ENCODE assay signal across 9 cellular contexts in genomic region chr14:92041203-92041602, GRCh38. TPM values are rescaled to one million over a fixed set of nuclear protein-coding genes. Genes with fewer than 3 reads are reported as not detected.
A peak's percentile ranks its signal among the peaks of the same experiment; 100 is the strongest.
DNase-seq lines count a peak whose midpoint lies in the region; ATAC-seq and TF ChIP-seq lines count a peak whose summit lies in the region.
"Had no signal": no experiment of that assay in that cellular context is flagged by ENCODE, and none has a peak within 500 bp of the region (broad histone marks: within the 10 kb centered on the region; RNA-seq: fewer than 3 reads in every experiment).

No MANE protein-coding gene starts in this region.

- in situ Hi-C loops in Panc1 (cut with HindIII; ENCODE audit: low pct_unique_long_range_greater_than_20kb, low sequenced_read_pairs) = no loop called here

- CTCF ChIA-PET in Panc1 (lab: Charles Lee) = no interaction called here

- H3K4me3 ChIP-seq in Panc1 (ENCODE audit: low read depth in 2 of 2, low read length in 2 of 2) (peak overlapping the region; percentile 86 to 87), rectal smooth muscle tissue (ENCODE audit: low read length) (peak overlapping the region; percentile 97)

- peak; percentile 46 for DNase-seq in NCI-H2171 treated with DMSO at 0.1 percent for 48 hours (lab: John Stamatoyannopoulos, UW)
- DNase-seq in NCI-H2171 (lab: John Stamatoyannopoulos, UW) = no peak
- DNase-seq in Panc1 (ENCODE audit: low read depth, low spot score) = no peak
- no peak for DNase-seq in epithelial cell of prostate (ENCODE audit: low read depth, low spot score)
- DNase-seq in OCI-M2 (lab: John Stamatoyannopoulos, UW; ENCODE audit: unreplicated experiment) = no peak
- no peak for DNase-seq in NCI-H524 treated with DMSO at 0.1 percent for 48 hours (lab: John Stamatoyannopoulos, UW)
- DNase-seq: NCI-H1436 had no signal

- H3K27ac ChIP-seq in Panc1 (ENCODE audit: low read length) = peak overlapping the region; percentile 89
- H3K27ac ChIP-seq in epithelial cell of prostate = peak overlapping the region; percentile 93
- no peak overlapping the region for H3K27ac ChIP-seq in rectal smooth muscle tissue (ENCODE audit: low read depth, low read length)

- no peak overlapping the region for H3K9ac ChIP-seq in rectal smooth muscle tissue (ENCODE audit: low read length)

- H3K4me1 ChIP-seq in Panc1 (ENCODE audit: control insufficient read depth, insufficient read depth, low read length) (peaks cover 13% of the 10 kb centered on the region; the same call in 1 of the 2 replicates), rectal smooth muscle tissue (ENCODE audit: control insufficient read depth, insufficient read depth, low read length) (peaks cover 8% of the 10 kb centered on the region)

- no peaks in the 10 kb centered on the region for H3K27me3 ChIP-seq in Panc1 (ENCODE audit: control insufficient read depth, insufficient read depth, low read length)
- H3K27me3 ChIP-seq in rectal smooth muscle tissue (ENCODE audit: control insufficient read depth, insufficient read depth, low read length) = no peaks in the 10 kb centered on the region

- ATAC-seq in Panc1 (no peak), GM18519 (IDR thresholded peaks at IDR 0.05; ENCODE audit: low FRiP score, unreplicated experiment) (no peak)

- BruUV-seq in Panc1 (replicated peaks; lab: Mats Ljungman, UMichigan) = no TSS peak

- no peak for TF ChIP-seq CTCF in Panc1 (IDR thresholded peaks at IDR 0.05)

- intact Hi-C loops in Panc1 (cut with micrococcal nuclease; ENCODE audit: unreplicated experiment) = loop anchor here (2.0 kb wide), 1 partner anchor 66 kb away; the partner anchor contains the start of gene ATXN3

- POLR2A ChIA-PET in Panc1 (lab: Charles Lee) = interaction anchor here (0.7 kb wide), 1 partner anchor 142 kb away, joined by 13 read pairs; no protein-coding TSS in a partner anchor

- no peaks in the 10 kb centered on the region for H3K9me3 ChIP-seq in Panc1 (ENCODE audit: control insufficient read depth, insufficient read depth, low read depth, low read length)

- H3K36me3 ChIP-seq in Panc1 (ENCODE audit: control insufficient read depth, insufficient read depth, low read length) (no peaks in the 10 kb centered on the region; the same call in 1 of the 2 replicates), rectal smooth muscle tissue (ENCODE audit: control insufficient read depth, insufficient read depth, low read length) (no peaks in the 10 kb centered on the region)

RNA-seq across cellular contexts. Expression of gene TRIP11, which starts 1.3 kb away (rescaled TPM):
- 37.3 TPM for total RNA-seq in Panc1 (2021; ENCODE audit: unreplicated experiment)
- polyA plus RNA-seq in Panc1 (2012; ENCODE audit: insufficient read length) = 10.1 TPM
